1 cellular context compared by ENCODE assay signal in genomic region chr22:39503590-39503989, GRCh38.
TF ChIP-seq lines count a peak whose summit lies in the region.

No MANE protein-coding gene starts in this region.

TF ChIP-seq in H1, 55 proteins besides CTCF, POLR2A, EP300 and RAD21:
- TF ChIP-seq SUZ12 (IDR thresholded peaks at IDR 0.05; ENCODE audit: low read length): no peak
- TF ChIP-seq BCL11A (IDR thresholded peaks at IDR 0.05; ENCODE audit: low read depth in 2 of 2, low read length in 2 of 2): no peak
- no peak for TF ChIP-seq JUN (IDR thresholded peaks at IDR 0.05; ENCODE audit: low read depth, low read length)
- no peak for TF ChIP-seq KDM1A (IDR thresholded peaks at IDR 0.05; ENCODE audit: borderline replicate concordance, low read length)
- no peak for TF ChIP-seq RBBP5 (IDR thresholded peaks at IDR 0.05; ENCODE audit: borderline replicate concordance, low read depth, low read length)
- no peak for TF ChIP-seq FOSL1 (IDR thresholded peaks at IDR 0.05; ENCODE audit: insufficient read depth, low read depth, low read length)
- no peak for TF ChIP-seq YY1 (IDR thresholded peaks at IDR 0.05; ENCODE audit: low read depth, low read length)
- TF ChIP-seq CBX8 (IDR thresholded peaks at IDR 0.05; ENCODE audit: borderline replicate concordance, low read depth, low read length): no peak
- no peak for TF ChIP-seq SIRT6 (IDR thresholded peaks at IDR 0.05; ENCODE audit: low read length)
- TF ChIP-seq ZNF274 (IDR thresholded peaks at IDR 0.05; ENCODE audit: borderline replicate concordance, extremely low read depth, low read length): no peak
- TF ChIP-seq RXRA (IDR thresholded peaks at IDR 0.05; ENCODE audit: insufficient read depth, low read depth, low read length): no peak
- TF ChIP-seq GABPA (IDR thresholded peaks at IDR 0.05; ENCODE audit: borderline replicate concordance, insufficient read depth, low read length): no peak
